Comparison of ENCODE assay signal across 7 cellular contexts in the genomic region with DNA sequence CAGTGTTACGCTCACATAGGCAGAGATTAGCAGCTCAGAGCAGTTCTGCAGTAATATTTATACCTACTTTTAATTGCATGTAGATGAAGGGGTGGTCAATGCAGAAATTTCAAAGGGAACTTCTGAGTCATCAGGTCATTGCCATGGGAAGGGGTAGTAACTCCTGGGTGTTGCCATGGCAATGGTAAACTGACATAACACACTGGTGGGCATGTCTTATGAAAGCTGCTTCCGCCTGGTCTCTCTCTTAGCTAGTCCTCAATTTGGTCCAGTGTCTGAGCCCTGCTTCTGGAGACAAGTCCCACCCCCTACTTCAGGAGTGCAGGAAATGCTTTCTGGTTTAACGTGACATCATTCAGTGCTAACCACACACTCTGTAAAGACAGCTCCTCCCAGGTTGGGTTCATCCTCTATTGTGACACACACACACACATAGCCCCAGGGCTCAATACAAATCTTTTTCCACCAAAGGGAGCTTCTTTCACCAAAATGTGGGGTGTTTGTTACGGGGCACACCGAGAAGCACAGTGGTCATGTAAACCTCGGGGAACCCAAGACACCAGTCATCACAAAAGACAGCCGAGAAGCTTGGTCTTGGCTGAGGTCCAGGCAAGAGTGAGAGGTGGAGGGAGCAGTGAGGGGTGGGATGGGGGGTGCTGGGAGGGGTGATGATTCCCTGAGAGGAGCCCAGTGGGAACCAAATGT.
A peak's percentile ranks its signal among the peaks of the same experiment; 100 is the strongest.
DNase-seq lines count a peak whose midpoint lies in the region; ATAC-seq lines count a peak whose summit lies in the region.

No MANE protein-coding gene starts in this region.

- DNase-seq in NCI-H2227 (lab: John Stamatoyannopoulos, UW; ENCODE audit: unreplicated experiment) (peak; percentile 24), glomerular visceral epithelial cell (ENCODE audit: extremely low spot score) (peak; percentile 77), Ammon's horn (ENCODE audit: low spot score) (no peak)
- peak; percentile 60 for DNase-seq in activated CD8-positive, alpha-beta memory T cell treated with anti-CD3 and anti-CD28 coated beads, Interleukin-2, amount 50 U/mL, for 48 hours
- DNase-seq in stimulated activated CD8-positive, alpha-beta memory T cell treated with anti-CD3 and anti-CD28 coated beads, Interleukin-15, amount 100 ng/mL, for 4 hours (ENCODE audit: low read depth in 2 of 2) = peak; percentile 14 to 34

- peak; percentile 45 for ATAC-seq in GM18508 (IDR thresholded peaks at IDR 0.05; ENCODE audit: insufficient read depth, unreplicated experiment)
- peak; percentile 65 for ATAC-seq in HG02588 (IDR thresholded peaks at IDR 0.05; ENCODE audit: unreplicated experiment)
